ENCODE assay signal across 1 cellular context in the genomic region with DNA sequence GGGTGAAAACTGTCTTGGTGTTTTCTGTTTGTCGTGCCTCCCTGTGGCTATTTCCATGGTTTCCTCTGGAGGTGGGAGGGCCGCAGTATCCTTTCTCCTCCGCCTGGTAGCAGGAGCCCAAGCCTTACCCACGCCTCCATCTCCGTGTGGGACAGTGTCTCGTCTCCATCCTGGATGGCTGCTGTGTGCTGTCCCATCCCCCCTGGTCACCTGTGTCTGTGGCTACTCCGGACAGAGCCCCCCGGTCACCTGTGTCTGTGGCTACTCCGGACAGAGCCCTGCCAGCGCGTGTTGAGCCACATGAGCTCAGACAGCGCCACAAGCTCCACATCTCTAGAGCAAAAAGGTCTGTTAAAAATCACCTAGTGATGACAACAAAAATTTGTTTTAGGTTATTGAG.
TF ChIP-seq lines count a peak whose summit lies in the region.

No MANE protein-coding gene starts in this region.

TF ChIP-seq in IMR-90, 13 proteins besides CTCF, POLR2A, EP300 and RAD21:
- TF ChIP-seq MAZ (IDR thresholded peaks at IDR 0.05; ENCODE audit: borderline replicate concordance, low read depth, low read length) (no peak), SMC3 (IDR thresholded peaks at IDR 0.05; ENCODE audit: low read depth, low read length) (no peak), NFE2L2 (IDR thresholded peaks at IDR 0.05; ENCODE audit: low read depth, low read length) (no peak)
- TF ChIP-seq, protein P1, sequence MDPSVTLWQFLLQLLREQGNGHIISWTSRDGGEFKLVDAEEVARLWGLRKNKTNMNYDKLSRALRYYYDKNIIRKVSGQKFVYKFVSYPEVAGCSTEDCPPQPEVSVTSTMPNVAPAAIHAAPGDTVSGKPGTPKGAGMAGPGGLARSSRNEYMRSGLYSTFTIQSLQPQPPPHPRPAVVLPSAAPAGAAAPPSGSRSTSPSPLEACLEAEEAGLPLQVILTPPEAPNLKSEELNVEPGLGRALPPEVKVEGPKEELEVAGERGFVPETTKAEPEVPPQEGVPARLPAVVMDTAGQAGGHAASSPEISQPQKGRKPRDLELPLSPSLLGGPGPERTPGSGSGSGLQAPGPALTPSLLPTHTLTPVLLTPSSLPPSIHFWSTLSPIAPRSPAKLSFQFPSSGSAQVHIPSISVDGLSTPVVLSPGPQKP (IDR thresholded peaks at IDR 0.05; ENCODE audit: borderline replicate concordance, low read depth, low read length): no peak
